In genomic region chr2:75290600-75291140, GRCh38 we compare ENCODE assay signal across 15 cellular contexts.
DNase-seq lines count a peak whose midpoint lies in the region; ATAC-seq and TF ChIP-seq lines count a peak whose summit lies in the region.
"Had no signal": no experiment of that assay in that cellular context is flagged by ENCODE, and none has a peak within 500 bp of the region (broad histone marks: within the 10 kb centered on the region; RNA-seq: fewer than 3 reads in every experiment).

No MANE protein-coding gene starts in this region.

- POLR2A ChIA-PET in A673 (lab: Charles Lee; ENCODE audit: low non-redundant PET): no interaction called here
- POLR2A ChIA-PET in HCT116 (lab: Charles Lee): no interaction called here

- H3K9me2 ChIP-seq in HCT116 (ENCODE audit: insufficient read depth) (no peaks in the 10 kb centered on the region), hepatocyte (replicated peaks; ENCODE audit: insufficient read depth) (no peaks in the 10 kb centered on the region)

- no peak for TF ChIP-seq POLR2A in HCT116 (IDR thresholded peaks at IDR 0.05; ENCODE audit: borderline replicate concordance, extremely low read depth, insufficient read depth, insufficient read length)
- TF ChIP-seq POLR2A in lower leg skin (IDR thresholded peaks at IDR 0.05): no peak

- H3K4me1 Mint-ChIP-seq in effector memory CD8-positive, alpha-beta T cell (ENCODE audit: low read depth in 2 of 2): no peaks in the 10 kb centered on the region

- no peak overlapping the region for H3K4me3 Mint-ChIP-seq in effector memory CD8-positive, alpha-beta T cell
- H3K4me3 Mint-ChIP-seq: activated T-cell treated with anti-CD3 and anti-CD28 coated beads, Interleukin-2, amount 50 U/mL, for 4 hours; memory B cell had no signal

- H3K4me3 ChIP-seq in A673 (ENCODE audit: low read depth, low read length, poor library complexity, severe bottlenecking) (no peak overlapping the region), HCT116 (replicated peaks in 1 of 2; ENCODE audit: low read depth in 1 of 2, low read length in 2 of 2) (no peak overlapping the region), hepatocyte (no peak overlapping the region), lower leg skin (ENCODE audit: low read depth, poor library complexity, severe bottlenecking) (no peak overlapping the region)
- H3K4me3 ChIP-seq: BLaER1 treated with 17β-estradiol and CSF1 and Interleukin-3, amounts not matched to agents 10 nM and 100 nM; HAP-1; thoracic aorta had no signal

- DNase-seq in A673 (ENCODE audit: low spot score) (peak; percentile 69), HCT116 (ENCODE audit: low read depth, low spot score) (no peak), amniotic stem cell (lab: John Stamatoyannopoulos, UW) (peak; percentile 3), hepatocyte (ENCODE audit: low spot score) (no peak), lower leg skin (ENCODE audit: low spot score in 2 of 2) (no peak)
- DNase-seq in effector memory CD8-positive, alpha-beta T cell: no peak
- DNase-seq: activated T-cell treated with anti-CD3 and anti-CD28 coated beads, Interleukin-2, amount 50 U/mL, for 4 hours; KBM-7; right cardiac atrium had no signal

- CTCF ChIA-PET in A673 (lab: Charles Lee) (no interaction called here), HCT116 (lab: Charles Lee) (no interaction called here)

- H3K79me2 ChIP-seq in HCT116 (ENCODE audit: insufficient read depth, low read length): no peaks in the 10 kb centered on the region
- no peaks in the 10 kb centered on the region for H3K79me2 ChIP-seq in hepatocyte

- H3K36me3 ChIP-seq in A673 (ENCODE audit: insufficient read depth, low read length, poor library complexity, severe bottlenecking) (no peaks in the 10 kb centered on the region), HCT116 (ENCODE audit: control insufficient read depth in 1 of 2, insufficient read depth in 2 of 2, low read length in 2 of 2) (no peaks in the 10 kb centered on the region), hepatocyte (replicated peaks; ENCODE audit: insufficient read depth, low read depth) (no peaks in the 10 kb centered on the region)
- H3K36me3 ChIP-seq: BLaER1 treated with 17β-estradiol and CSF1 and Interleukin-3, amounts not matched to agents 10 nM and 100 nM; HAP-1; thoracic aorta had no signal

- no TSS peak for BruUV-seq in A673 (replicated peaks; lab: Mats Ljungman, UMichigan)
- BruUV-seq in HCT116 (replicated peaks; lab: Mats Ljungman, UMichigan): no TSS peak

- H3K27me3 Mint-ChIP-seq in effector memory CD8-positive, alpha-beta T cell: peaks cover 11 to 16% of the 10 kb centered on the region in 2 donors
- H3K27me3 Mint-ChIP-seq: memory B cell had no signal

- H3K27me3 ChIP-seq in A673 (replicated peaks; ENCODE audit: insufficient read depth, low read depth, low read length, poor library complexity): no peaks in the 10 kb centered on the region
- peaks cover 23% of the 10 kb centered on the region for H3K27me3 ChIP-seq in HCT116 (ENCODE audit: insufficient read depth, low read length)
- H3K27me3 ChIP-seq in hepatocyte: no peaks in the 10 kb centered on the region
- H3K27me3 ChIP-seq: BLaER1 treated with 17β-estradiol and CSF1 and Interleukin-3, amounts not matched to agents 10 nM and 100 nM had no signal

- H4K20me1 ChIP-seq in HCT116 (ENCODE audit: insufficient read depth) (no peaks in the 10 kb centered on the region), hepatocyte (ENCODE audit: insufficient read depth, poor library complexity, severe bottlenecking) (no peaks in the 10 kb centered on the region)
- H4K20me1 ChIP-seq: BLaER1 treated with 17β-estradiol and CSF1 and Interleukin-3, amounts not matched to agents 10 nM and 100 nM had no signal

- TF ChIP-seq CTCF in A673 (conservative IDR thresholded peaks at IDR 0.05; ENCODE audit: low read depth, low read length) (peak; percentile 59), HCT116 (IDR thresholded peaks at IDR 0.05 in 2 of 3, conservative IDR thresholded peaks at IDR 0.05 in 1 of 3; ENCODE audit: borderline replicate concordance in 1 of 3, insufficient read depth in 1 of 3, low read depth in 2 of 3, low read length in 2 of 3) (peak in 1 of 3 experiments; percentile 10; a peak in 1 of 6 replicates), hepatocyte (IDR thresholded peaks at IDR 0.05; ENCODE audit: poor library complexity) (peak; percentile 42), lower leg skin (IDR thresholded peaks at IDR 0.05) (no peak)

- WGBS in hepatocyte (ENCODE audit: low lambda C conversion rate, missing lambda C conversion rate): 13% methylated on average over 2 of the region's 2 CpGs
- 44 to 50% methylated on average over 2 of the region's 2 CpGs for WGBS in lower leg skin, 2 donors

- H3K9me3 ChIP-seq in A673 (ENCODE audit: low read depth, low read length, poor library complexity, severe bottlenecking) (no peaks in the 10 kb centered on the region), HCT116 (ENCODE audit: control insufficient read depth in 1 of 2, insufficient read depth in 1 of 2, low read depth in 1 of 2, low read length in 2 of 2) (no peaks in the 10 kb centered on the region), hepatocyte (ENCODE audit: low read depth) (no peaks in the 10 kb centered on the region)
- H3K9me3 ChIP-seq: BLaER1 treated with 17β-estradiol and CSF1 and Interleukin-3, amounts not matched to agents 10 nM and 100 nM; HAP-1; thoracic aorta had no signal

- no peak overlapping the region for H3K4me2 ChIP-seq in HCT116 (ENCODE audit: low read length)
- H3K4me2 ChIP-seq in hepatocyte: no peak overlapping the region
- H3K4me2 ChIP-seq: BLaER1 treated with 17β-estradiol and CSF1 and Interleukin-3, amounts not matched to agents 10 nM and 100 nM had no signal

- no peak overlapping the region for H3K27ac Mint-ChIP-seq in effector memory CD8-positive, alpha-beta T cell
- H3K27ac Mint-ChIP-seq: memory B cell had no signal

- peak; percentile 20; the same call in 1 of the 2 replicates for TF ChIP-seq RAD21 in HCT116 (IDR thresholded peaks at IDR 0.05; ENCODE audit: low read depth)

- peaks cover 0 to 3% of the 10 kb centered on the region in 2 donors for H3K9me3 Mint-ChIP-seq in effector memory CD8-positive, alpha-beta T cell

- no peak for ATAC-seq in HCT116
- no peak for ATAC-seq in effector memory CD8-positive, alpha-beta T cell (replicated peaks)
- no peak for ATAC-seq in HG02970 (IDR thresholded peaks at IDR 0.05; ENCODE audit: low FRiP score, unreplicated experiment)
- ATAC-seq in GM18520 (IDR thresholded peaks at IDR 0.05; ENCODE audit: unreplicated experiment): no peak
- ATAC-seq: activated T-cell treated with anti-CD3 and anti-CD28 coated beads, Interleukin-2, amount 50 U/mL, for 4 hours; right cardiac atrium had no signal

- H2AFZ ChIP-seq in HCT116 (ENCODE audit: low read depth, low read length, poor library complexity, severe bottlenecking) (no peak overlapping the region), hepatocyte (no peak overlapping the region)

- H3K27ac ChIP-seq in A673 (ENCODE audit: low read depth, low read length, poor library complexity, severe bottlenecking): no peak overlapping the region
- no peak overlapping the region for H3K27ac ChIP-seq in HCT116 (ENCODE audit: low read depth, low read length)
- no peak overlapping the region for H3K27ac ChIP-seq in hepatocyte
- H3K27ac ChIP-seq: BLaER1 treated with 17β-estradiol and CSF1 and Interleukin-3, amounts not matched to agents 10 nM and 100 nM; thoracic aorta had no signal

- RAD21 ChIA-PET in HCT116 (lab: Charles Lee; ENCODE audit: low non-redundant PET in 1 of 2, low total read pairs in 2 of 2, uncharacterized antibody in 2 of 2, unreplicated experiment in 2 of 2): no interaction called here

- H3K36me3 Mint-ChIP-seq in effector memory CD8-positive, alpha-beta T cell (ENCODE audit: insufficient read depth): no peaks in the 10 kb centered on the region

- H3K4me1 ChIP-seq in A673 (ENCODE audit: insufficient read depth, low read length, poor library complexity, severe bottlenecking): peaks cover 10% of the 10 kb centered on the region
- no peaks in the 10 kb centered on the region for H3K4me1 ChIP-seq in HCT116 (ENCODE audit: control insufficient read depth in 1 of 2, insufficient read depth in 2 of 2, low read length in 2 of 2)
- H3K4me1 ChIP-seq in hepatocyte (ENCODE audit: insufficient read depth): peaks cover 6% of the 10 kb centered on the region
- H3K4me1 ChIP-seq: HAP-1 had no signal

- no peak overlapping the region for H3K9ac ChIP-seq in HCT116 (ENCODE audit: low read length)
- H3K9ac ChIP-seq: BLaER1 treated with 17β-estradiol and CSF1 and Interleukin-3, amounts not matched to agents 10 nM and 100 nM had no signal

- intact Hi-C loops in A673 (cut with micrococcal nuclease; ENCODE audit: unreplicated experiment) (no loop called here), HCT116 (cut with micrococcal nuclease) (no loop called here), lower leg skin (cut with DNase I; ENCODE audit: low total_unique reads) (no loop called here)

TF ChIP-seq in HCT116, 20 proteins besides CTCF, POLR2A, EP300 and RAD21 (continues in another document):
- no peak for TF ChIP-seq CEBPB (IDR thresholded peaks at IDR 0.05; ENCODE audit: low read depth)
- TF ChIP-seq SRF (IDR thresholded peaks at IDR 0.05; ENCODE audit: low read depth): no peak
- TF ChIP-seq MAX (IDR thresholded peaks at IDR 0.05): no peak
- no peak for TF ChIP-seq ZFX (IDR thresholded peaks at IDR 0.05)
- TF ChIP-seq ZBTB33 (IDR thresholded peaks at IDR 0.05; ENCODE audit: extremely low read depth, insufficient replicate concordance, low read length): no peak
- no peak for TF ChIP-seq POLR2AphosphoS5 (IDR thresholded peaks at IDR 0.05; ENCODE audit: low read depth, low read length)
- TF ChIP-seq JUND (IDR thresholded peaks at IDR 0.05): no peak
- TF ChIP-seq EZH2 (IDR thresholded peaks at IDR 0.05): no peak
- TF ChIP-seq TCF7L2 (IDR thresholded peaks at IDR 0.05; ENCODE audit: borderline replicate concordance, extremely low read depth, insufficient read depth, insufficient read length): no peak
- no peak for TF ChIP-seq ZNF274 (IDR thresholded peaks at IDR 0.05; ENCODE audit: low read depth, low read length)

Comparison
In these comparisons a context has a peak if more than half of its experiments do, and no peak if none do; other contexts are left out.
1. DNase-seq: peak in A673 (single experiment) and amniotic stem cell (single experiment); none in HCT116 (single experiment), hepatocyte (single experiment), effector memory CD8-positive, alpha-beta T cell (0 of 3) and lower leg skin (0 of 2).
2. CTCF ChIP-seq: peak in A673 (single experiment) and hepatocyte (single experiment); none in lower leg skin (0 of 3).